Comparison of ENCODE assay signal across 19 cellular contexts in genomic region chr6:747006-747405, GRCh38.
"Had no signal": no experiment of that assay in that cellular context is flagged by ENCODE, and none has a peak within 500 bp of the region (broad histone marks: within the 10 kb centered on the region; RNA-seq: fewer than 3 reads in every experiment).

No MANE protein-coding gene starts in this region.

- H3K4me1 ChIP-seq: foreskin keratinocyte, heart left ventricle, spleen, testis, tibial nerve had no signal

- H3K27me3 ChIP-seq: spleen, testis, tibial nerve had no signal

- H3K9me3 ChIP-seq: testis had no signal

- H3K36me3 ChIP-seq: heart left ventricle, spleen, tibial nerve had no signal

- DNase-seq: cortex of kidney; effector memory CD4-positive, alpha-beta T cell; foreskin keratinocyte; heart left ventricle; hippocampal formation; kidney glomerular epithelial cell; mammary epithelial cell; natural killer cell; posterior cingulate gyrus; spleen; stimulated activated CD4-positive, alpha-beta T cell treated with anti-CD3 and anti-CD28 coated beads, Interleukin-15, amount 100 ng/mL, for 24 hours; stimulated activated CD4-positive, alpha-beta T cell treated with anti-CD3 and anti-CD28 coated beads, Interleukin-1b, Interleukin-23, amount 100 ng/mL, for 48 hours; stimulated activated CD4-positive, alpha-beta T cell treated with anti-CD3 and anti-CD28 coated beads, Interleukin-4, amount 100 ng/mL, for 4 hours; stimulated activated naive B cell treated with anti-CD40 and anti-IgM and Interleukin-4, amounts not matched to agents 10 μg/mL and 1 μg/mL and 100 μg/mL, for 72 hours; stimulated activated naive CD8-positive, alpha-beta T cell treated with anti-CD3 and anti-CD28 coated beads, Interleukin-15, amount 100 ng/mL, for 72 hours; testis had no signal

- H3K27ac ChIP-seq: foreskin keratinocyte, heart left ventricle, spleen, testis, tibial nerve had no signal

- H3K4me3 ChIP-seq: heart left ventricle, spleen, testis, tibial nerve had no signal

- ATAC-seq: esophagus mucosa; foreskin keratinocyte; heart left ventricle; natural killer cell; sciatic nerve; stimulated activated naive B cell treated with anti-CD40 and anti-IgM and Interleukin-4, amounts not matched to agents 10 μg/mL and 1 μg/mL and 100 μg/mL, for 72 hours; stimulated activated naive CD8-positive, alpha-beta T cell treated with anti-CD3 and anti-CD28 coated beads, Interleukin-15, amount 100 ng/mL, for 72 hours had no signal
